In the genomic region with DNA sequence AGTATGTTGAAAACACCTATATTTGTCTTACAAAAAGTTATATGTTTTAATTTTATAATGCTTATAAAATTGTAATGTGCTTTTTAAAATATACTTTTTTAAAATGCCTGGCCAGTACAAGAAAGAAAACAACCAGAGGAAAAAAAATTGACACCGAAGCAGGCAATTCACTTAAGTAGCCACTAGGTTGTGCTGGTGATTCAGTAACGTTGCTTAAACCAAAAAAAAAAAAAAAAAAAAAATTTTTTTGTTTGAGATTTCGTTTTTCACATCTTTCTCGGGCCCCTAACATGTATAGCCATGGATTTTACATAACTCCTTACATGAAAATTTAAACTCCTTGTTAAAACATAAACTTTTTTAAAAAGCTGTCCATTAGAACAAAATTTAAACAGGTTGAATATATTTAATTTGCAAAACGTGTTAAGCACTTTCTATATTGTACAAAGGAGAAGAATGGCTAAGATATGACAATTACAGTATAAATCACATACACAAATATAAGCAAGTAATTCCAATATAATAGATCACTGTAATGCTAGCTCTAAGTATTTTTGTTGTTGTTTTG, we compare ENCODE assay signal across 8 cellular contexts. TPM values are rescaled to one million over a fixed set of nuclear protein-coding genes. Genes with fewer than 3 reads are reported as not detected.
DNase-seq lines count a peak whose midpoint lies in the region; ATAC-seq and TF ChIP-seq lines count a peak whose summit lies in the region.

No MANE protein-coding gene starts in this region.

- no peaks in the 10 kb centered on the region for H3K4me1 ChIP-seq in HCT116 (ENCODE audit: control insufficient read depth in 1 of 2, insufficient read depth in 2 of 2, low read length in 2 of 2)
- no peaks in the 10 kb centered on the region for H3K4me1 ChIP-seq in OCI-LY7 (ENCODE audit: insufficient read depth, low read length, poor library complexity, severe bottlenecking)
- no peaks in the 10 kb centered on the region for H3K4me1 ChIP-seq in prostate gland (replicated peaks)

- BruUV-seq in HCT116 (replicated peaks; lab: Mats Ljungman, UMichigan), result no TSS peak
- BruUV-seq in OCI-LY7 (replicated peaks; lab: Mats Ljungman, UMichigan), result no TSS peak

- intact Hi-C loops in CD4-positive, alpha-beta T cell (cut with DNase I, micrococcal nuclease), result loop anchor here (2.0 to 10.0 kb wide), 3 partner anchors 171 to 421 kb away; no protein-coding TSS in a partner anchor
- intact Hi-C loops in HCT116 (cut with micrococcal nuclease), result loop anchor here (1.0 to 10.0 kb wide), 3 partner anchors 171 to 449 kb away; partner anchors contain the start of gene ROBO3
- intact Hi-C loops in OCI-LY7 (cut with micrococcal nuclease; ENCODE audit: unreplicated experiment), result loop anchor here (1.0 kb wide), 1 partner anchor 171 kb away; no protein-coding TSS in a partner anchor
- intact Hi-C loops in prostate gland (cut with DNase I), result no loop called here

- H3K9me2 ChIP-seq in HCT116 (ENCODE audit: insufficient read depth) (no peaks in the 10 kb centered on the region), OCI-LY7 (ENCODE audit: insufficient read depth, low read length) (no peaks in the 10 kb centered on the region)

- H3K27me3 Mint-ChIP-seq in CD4-positive, alpha-beta T cell, result peaks cover 33% of the 10 kb centered on the region

- H4K20me1 ChIP-seq in HCT116 (ENCODE audit: insufficient read depth) (no peaks in the 10 kb centered on the region), OCI-LY7 (ENCODE audit: insufficient read depth, low read length) (no peaks in the 10 kb centered on the region)

- peak; percentile 32 for ATAC-seq in CD4-positive, alpha-beta T cell (ENCODE audit: poor library complexity)
- ATAC-seq in HCT116 (no peak), GM18870 (IDR thresholded peaks at IDR 0.05; ENCODE audit: unreplicated experiment) (no peak), GM18520 (IDR thresholded peaks at IDR 0.05; ENCODE audit: unreplicated experiment) (no peak)

- no peaks in the 10 kb centered on the region for H3K4me1 Mint-ChIP-seq in CD4-positive, alpha-beta T cell (ENCODE audit: low read depth)

- no peaks in the 10 kb centered on the region for H3K36me3 Mint-ChIP-seq in CD4-positive, alpha-beta T cell (ENCODE audit: low read depth)

- POLR2A ChIA-PET in CD4-positive, alpha-beta T cell (lab: Charles Lee), result no interaction called here
- POLR2A ChIA-PET in HCT116 (lab: Charles Lee), result no interaction called here
- POLR2A ChIA-PET in OCI-LY7 (lab: Charles Lee), result interaction anchor here (0.6 kb wide), 1 partner anchor 390 kb away, joined by 3 read pairs; no protein-coding TSS in a partner anchor

- WGBS in prostate gland, result 21% methylated on average over 5 of the region's 5 CpGs

- no peak for TF ChIP-seq POLR2A in HCT116 (IDR thresholded peaks at IDR 0.05; ENCODE audit: borderline replicate concordance, extremely low read depth, insufficient read depth, insufficient read length)
- no peak for TF ChIP-seq POLR2A in prostate gland (IDR thresholded peaks at IDR 0.05)

- H3K9ac ChIP-seq in HCT116 (ENCODE audit: low read length), result no peak overlapping the region

- no peaks in the 10 kb centered on the region for H3K36me3 ChIP-seq in HCT116 (ENCODE audit: control insufficient read depth in 1 of 2, insufficient read depth in 2 of 2, low read length in 2 of 2)
- no peaks in the 10 kb centered on the region for H3K36me3 ChIP-seq in OCI-LY7 (ENCODE audit: insufficient read depth, low read length)
- no peaks in the 10 kb centered on the region for H3K36me3 ChIP-seq in prostate gland

- TF ChIP-seq RAD21 in HCT116 (IDR thresholded peaks at IDR 0.05; ENCODE audit: low read depth), result peak; percentile 74

- H3K9me3 ChIP-seq in CD4-positive, alpha-beta T cell (ENCODE audit: control insufficient read depth, low read length), result no peaks in the 10 kb centered on the region
- H3K9me3 ChIP-seq in HCT116 (ENCODE audit: control insufficient read depth in 1 of 2, insufficient read depth in 1 of 2, low read depth in 1 of 2, low read length in 2 of 2) (no peaks in the 10 kb centered on the region), OCI-LY7 (ENCODE audit: low read length) (no peaks in the 10 kb centered on the region), prostate gland (no peaks in the 10 kb centered on the region)

- no peak overlapping the region for H3K4me3 ChIP-seq in HCT116 (replicated peaks in 1 of 2; ENCODE audit: low read depth in 1 of 2, low read length in 2 of 2)
- no peak overlapping the region for H3K4me3 ChIP-seq in OCI-LY7 (ENCODE audit: low read depth, low read length, poor library complexity, severe bottlenecking)
- no peak overlapping the region for H3K4me3 ChIP-seq in epithelial cell of proximal tubule (ENCODE audit: low read depth, low read length)
- no peak overlapping the region for H3K4me3 ChIP-seq in prostate gland

- CTCF ChIA-PET in CD4-positive, alpha-beta T cell (lab: Charles Lee), result no interaction called here
- CTCF ChIA-PET in HCT116 (lab: Charles Lee), result interaction anchor here (0.7 to 1.9 kb wide), 6 partner anchors 14 to 422 kb away, joined by 3 to 14 read pairs (median 4); no protein-coding TSS in a partner anchor
- CTCF ChIA-PET in OCI-LY7 (lab: Charles Lee; ENCODE audit: unreplicated experiment), result interaction anchor here (1.1 kb wide), 1 partner anchor 13 kb away, joined by 3 read pairs; no protein-coding TSS in a partner anchor

- H3K4me3 Mint-ChIP-seq in CD4-positive, alpha-beta T cell, result no peak overlapping the region

- no peaks in the 10 kb centered on the region for H3K9me3 Mint-ChIP-seq in CD4-positive, alpha-beta T cell

- H3K27ac ChIP-seq in CD4-positive, alpha-beta T cell (ENCODE audit: low read depth, low read length), result no peak overlapping the region
- H3K27ac ChIP-seq in HCT116 (ENCODE audit: low read depth, low read length), result no peak overlapping the region
- H3K27ac ChIP-seq in OCI-LY7 (ENCODE audit: low read depth, low read length, poor library complexity, severe bottlenecking), result no peak overlapping the region
- no peak overlapping the region for H3K27ac ChIP-seq in prostate gland

- H2AFZ ChIP-seq in HCT116 (ENCODE audit: low read depth, low read length, poor library complexity, severe bottlenecking) (peak overlapping the region; percentile 32), OCI-LY7 (ENCODE audit: low read length) (peak overlapping the region; percentile 11; the same call in 1 of the 2 replicates)

- H3K27me3 ChIP-seq in CD4-positive, alpha-beta T cell (ENCODE audit: control insufficient read depth, insufficient read depth, low read length), result peaks cover 17% of the 10 kb centered on the region
- H3K27me3 ChIP-seq in HCT116 (ENCODE audit: insufficient read depth, low read length) (peaks cover 57% of the 10 kb centered on the region), prostate gland (replicated peaks; ENCODE audit: insufficient read depth) (peaks cover 3% of the 10 kb centered on the region)

- no peaks in the 10 kb centered on the region for H3K79me2 ChIP-seq in HCT116 (ENCODE audit: insufficient read depth, low read length)
- no peaks in the 10 kb centered on the region for H3K79me2 ChIP-seq in OCI-LY7 (ENCODE audit: insufficient read depth, low read depth, low read length)

- no peak for DNase-seq in CD4-positive, alpha-beta T cell
- DNase-seq in HCT116 (ENCODE audit: low read depth, low spot score) (peak; percentile 46), OCI-LY7 (ENCODE audit: low spot score) (peak; percentile 64), epithelial cell of proximal tubule (ENCODE audit: low read depth) (peak; percentile 13), prostate gland (ENCODE audit: low spot score) (no peak), nucleus accumbens (lab: John Stamatoyannopoulos, UW) (no peak)

- H3K27ac Mint-ChIP-seq in CD4-positive, alpha-beta T cell, result no peak overlapping the region

- H3K4me2 ChIP-seq in HCT116 (ENCODE audit: low read length) (no peak overlapping the region), OCI-LY7 (ENCODE audit: low read length) (0 out of 2 replicates have a peak overlapping the region, but pooled peaks have one; percentile 13)

- RAD21 ChIA-PET in HCT116 (lab: Charles Lee; ENCODE audit: low non-redundant PET in 1 of 2, low total read pairs in 2 of 2, uncharacterized antibody in 2 of 2, unreplicated experiment in 2 of 2), result no interaction called here

- TF ChIP-seq CTCF in CD4-positive, alpha-beta T cell (IDR thresholded peaks at IDR 0.05), result peak; percentile 70
- TF ChIP-seq CTCF in HCT116 (IDR thresholded peaks at IDR 0.05 in 2 of 3, conservative IDR thresholded peaks at IDR 0.05 in 1 of 3; ENCODE audit: borderline replicate concordance in 1 of 3, insufficient read depth in 1 of 3, low read depth in 2 of 3, low read length in 2 of 3) (peak; percentile 60 to 64 (median 63)), OCI-LY7 (conservative IDR thresholded peaks at IDR 0.05; ENCODE audit: low read length) (peak; percentile 90), epithelial cell of proximal tubule (conservative IDR thresholded peaks at IDR 0.05; ENCODE audit: low read depth, low read length) (peak; percentile 78), prostate gland (IDR thresholded peaks at IDR 0.05) (peak in 3 of 4 experiments; percentile 29 to 54 (median 44))

TF ChIP-seq in HCT116, 20 proteins besides CTCF, POLR2A, EP300 and RAD21 (continues in another document):
- TF ChIP-seq SP1 (IDR thresholded peaks at IDR 0.05; ENCODE audit: low read depth), result no peak
- TF ChIP-seq, protein P1, sequence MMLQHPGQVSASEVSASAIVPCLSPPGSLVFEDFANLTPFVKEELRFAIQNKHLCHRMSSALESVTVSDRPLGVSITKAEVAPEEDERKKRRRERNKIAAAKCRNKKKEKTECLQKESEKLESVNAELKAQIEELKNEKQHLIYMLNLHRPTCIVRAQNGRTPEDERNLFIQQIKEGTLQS (IDR thresholded peaks at IDR 0.05), result no peak
- TF ChIP-seq ZFX (IDR thresholded peaks at IDR 0.05), result no peak

RNA-seq across cellular contexts. Expression of gene OR8B4, which starts 9.2 kb away (rescaled TPM):
- total RNA-seq in CD4-positive, alpha-beta T cell, result not detected
- total RNA-seq in HCT116 (2021; ENCODE audit: unreplicated experiment), result not detected
- polyA plus RNA-seq in HCT116 (2012), result not detected in 2 replicates
- not detected in 2 replicates for total RNA-seq in OCI-LY7 (2014; rRNA removed; shearing (Covaris generic))
- not detected in 2 replicates for total RNA-seq in OCI-LY7 (2022)
- total RNA-seq in epithelial cell of proximal tubule, result not detected in 2 replicates
- not detected for total RNA-seq in prostate gland

RNA-seq across cellular contexts. Expression of gene OR8B3, which starts 16.6 kb away (rescaled TPM):
- total RNA-seq in CD4-positive, alpha-beta T cell, result not detected
- total RNA-seq in HCT116 (2021; ENCODE audit: unreplicated experiment) (not detected), OCI-LY7 (2022) (not detected in 2 replicates), epithelial cell of proximal tubule (not detected in 2 replicates), prostate gland (not detected)
- not detected in 2 replicates for polyA plus RNA-seq in HCT116 (2012)
- total RNA-seq in OCI-LY7 (2014; rRNA removed; shearing (Covaris generic)), result not detected in 2 replicates

RNA-seq across cellular contexts. Expression of gene OR8B8, which starts 30.1 kb away (rescaled TPM):
- total RNA-seq in CD4-positive, alpha-beta T cell, result not detected
- not detected for total RNA-seq in HCT116 (2021; ENCODE audit: unreplicated experiment)
- not detected in 2 replicates for polyA plus RNA-seq in HCT116 (2012)
- not detected in 2 replicates for total RNA-seq in OCI-LY7 (2014; rRNA removed; shearing (Covaris generic))
- not detected in 2 replicates for total RNA-seq in OCI-LY7 (2022)
- not detected in 2 replicates for total RNA-seq in epithelial cell of proximal tubule
- total RNA-seq in prostate gland, result not detected

RNA-seq across cellular contexts. Expression of gene OR8B2, which starts 31.1 kb away (rescaled TPM):
- not detected for total RNA-seq in CD4-positive, alpha-beta T cell
- total RNA-seq in HCT116 (2021; ENCODE audit: unreplicated experiment) (not detected), OCI-LY7 (2022) (not detected in 2 replicates), epithelial cell of proximal tubule (not detected in 2 replicates), prostate gland (not detected)
- polyA plus RNA-seq in HCT116 (2012), result not detected in 2 replicates
- not detected in 2 replicates for total RNA-seq in OCI-LY7 (2014; rRNA removed; shearing (Covaris generic))

Comparison
In these comparisons a context has a peak if more than half of its experiments do, and no peak if none do; other contexts are left out.
1. DNase-seq: peak in HCT116 (single experiment), OCI-LY7 (single experiment) and epithelial cell of proximal tubule (single experiment); none in CD4-positive, alpha-beta T cell (0 of 10), prostate gland (single experiment) and nucleus accumbens (0 of 56).
2. Peak in every context shown above with its lines, with median percentiles within 50 percentile points of each other: CTCF ChIP-seq.